ENCODE assay signal across 18 cellular contexts in the genomic region with DNA sequence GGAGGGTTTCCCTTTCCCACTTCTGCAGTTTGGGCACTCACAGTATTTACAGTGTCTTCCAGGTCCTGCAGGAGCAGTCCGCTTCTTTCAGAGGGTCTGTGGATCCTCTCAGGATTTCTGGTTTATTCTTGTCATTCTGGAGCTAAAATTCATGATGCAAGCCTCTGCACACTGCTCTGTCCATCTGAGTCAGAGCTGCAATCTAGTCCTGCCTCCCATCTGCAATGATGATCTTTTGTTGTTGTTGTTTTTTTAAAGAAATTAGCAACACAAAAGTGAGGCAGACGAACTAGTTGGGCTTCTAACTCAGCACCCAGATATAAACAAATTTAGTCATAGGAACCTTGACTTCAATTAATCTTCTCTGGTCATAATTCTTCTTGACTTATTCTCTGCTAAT.
DNase-seq lines count a peak whose midpoint lies in the region; ATAC-seq, FAIRE-seq and TF ChIP-seq lines count a peak whose summit lies in the region.
"Had no signal": no experiment of that assay in that cellular context is flagged by ENCODE, and none has a peak within 500 bp of the region (broad histone marks: within the 10 kb centered on the region; RNA-seq: fewer than 3 reads in every experiment).

No MANE protein-coding gene starts in this region.

- H3K27ac ChIP-seq in BLaER1 treated with 17β-estradiol and CSF1 and Interleukin-3, amounts not matched to agents 10 nM and 100 nM: peak overlapping the region in 4 of 11 experiments; percentile 60 to 74 (median 65); a peak in 5 of 22 replicates
- H3K27ac ChIP-seq in HUES64 (ENCODE audit: low read depth, low read length) (peak overlapping the region; percentile 44; the same call in 1 of the 2 replicates), lower lobe of right lung (no peak overlapping the region)
- H3K27ac ChIP-seq: neutrophil had no signal

- H4K20me1 ChIP-seq in BLaER1 treated with 17β-estradiol and CSF1 and Interleukin-3, amounts not matched to agents 10 nM and 100 nM: no peaks in the 10 kb centered on the region

- H3K4me1 ChIP-seq in BLaER1 treated with 17β-estradiol and CSF1 and Interleukin-3, amounts not matched to agents 10 nM and 100 nM: peaks cover 0 to 20% (median 16%) of the 10 kb centered on the region in 10 experiments; a peak in 18 of 20 replicates
- H3K4me1 ChIP-seq in HUES64 (ENCODE audit: insufficient read depth, low read length): peaks cover 8% of the 10 kb centered on the region; the same call in 1 of the 2 replicates
- H3K4me1 ChIP-seq in lower lobe of right lung: no peaks in the 10 kb centered on the region
- H3K4me1 ChIP-seq: HAP-1 had no signal

- no peak for ATAC-seq in naive B cell (ENCODE audit: low read depth in 2 of 2)
- no peak for ATAC-seq in GM18505 (IDR thresholded peaks at IDR 0.05; ENCODE audit: unreplicated experiment)
- no peak for ATAC-seq in lower lobe of right lung
- ATAC-seq: activated T-cell treated with anti-CD3 and anti-CD28 coated beads, Interleukin-2, amount 50 U/mL, for 4 hours had no signal

- H3K4me2 ChIP-seq in BLaER1 treated with 17β-estradiol and CSF1 and Interleukin-3, amounts not matched to agents 10 nM and 100 nM: peak overlapping the region in 8 of 11 experiments; percentile 33 to 73 (median 66); a peak in 13 of 22 replicates

- no peak overlapping the region for H3K9ac ChIP-seq in BLaER1 treated with 17β-estradiol and CSF1 and Interleukin-3, amounts not matched to agents 10 nM and 100 nM
- no peak overlapping the region for H3K9ac ChIP-seq in HUES64 (ENCODE audit: low read depth, low read length)

- H3K9me3 Mint-ChIP-seq in naive B cell: peaks cover 0 to 22% (median 12%) of the 10 kb centered on the region in 7 donors

- no peaks in the 10 kb centered on the region; a peak in 1 of 22 replicates for H3K36me3 ChIP-seq in BLaER1 treated with 17β-estradiol and CSF1 and Interleukin-3, amounts not matched to agents 10 nM and 100 nM
- H3K36me3 ChIP-seq in HUES64 (ENCODE audit: insufficient read depth, low read length): no peaks in the 10 kb centered on the region
- no peaks in the 10 kb centered on the region for H3K36me3 ChIP-seq in bronchial epithelial cell (ENCODE audit: control insufficient read depth, insufficient read depth, low read length)
- no peaks in the 10 kb centered on the region for H3K36me3 ChIP-seq in lower lobe of right lung
- H3K36me3 ChIP-seq: HAP-1, MG63, neutrophil had no signal

- H3K36me3 Mint-ChIP-seq in naive B cell: peaks cover 0 to 6% of the 10 kb centered on the region in 2 donors

- no peaks in the 10 kb centered on the region for H3K27me3 Mint-ChIP-seq in naive B cell

- peaks cover 26 to 54% (median 45%) of the 10 kb centered on the region in 11 experiments for H3K9me3 ChIP-seq in BLaER1 treated with 17β-estradiol and CSF1 and Interleukin-3, amounts not matched to agents 10 nM and 100 nM (replicated peaks in 1 of 11)
- H3K9me3 ChIP-seq in HUES64 (ENCODE audit: insufficient read depth, low read depth, low read length) (peaks cover 13% of the 10 kb centered on the region; the same call in 1 of the 2 replicates), lower lobe of right lung (no peaks in the 10 kb centered on the region)
- H3K9me3 ChIP-seq: HAP-1, MG63, neutrophil had no signal

- no peak overlapping the region for H3K4me3 ChIP-seq in BLaER1 treated with 17β-estradiol and CSF1 and Interleukin-3, amounts not matched to agents 10 nM and 100 nM
- no peak overlapping the region for H3K4me3 ChIP-seq in HUES64 (ENCODE audit: low read length)
- H3K4me3 ChIP-seq in bronchial epithelial cell (ENCODE audit: low read depth, low read length): no peak overlapping the region
- no peak overlapping the region for H3K4me3 ChIP-seq in lower lobe of right lung
- H3K4me3 ChIP-seq: HAP-1, MG63 had no signal

- FAIRE-seq in bronchial epithelial cell (lab: Jason Lieb, UNC): peak; percentile 36
- no peak for FAIRE-seq in frontal cortex (lab: Jason Lieb, UNC)
- FAIRE-seq: RCC 7860, TTC549 had no signal

- peak; percentile 65 for DNase-seq in bronchial epithelial cell (ENCODE audit: low read depth)
- DNase-seq in naive B cell: no peak
- DNase-seq in lower lobe of right lung: no peak
- no peak for DNase-seq in frontal cortex (ENCODE audit: low spot score in 2 of 2)
- no peak for DNase-seq in A172 (ENCODE audit: low spot score)
- DNase-seq: activated T-cell treated with anti-CD3 and anti-CD28 coated beads, Interleukin-2, amount 50 U/mL, for 4 hours; cerebellar nuclear complex; MG63; NCI-H1930; NCI-H82 had no signal

- no peak for TF ChIP-seq POLR2A in GM18505 (IDR thresholded peaks at IDR 0.05; ENCODE audit: borderline replicate concordance, extremely low read depth, insufficient read depth, insufficient read length)

- no peaks in the 10 kb centered on the region for H3K27me3 ChIP-seq in BLaER1 treated with 17β-estradiol and CSF1 and Interleukin-3, amounts not matched to agents 10 nM and 100 nM
- H3K27me3 ChIP-seq in HUES64 (ENCODE audit: insufficient read depth, low read length): no peaks in the 10 kb centered on the region
- no peaks in the 10 kb centered on the region for H3K27me3 ChIP-seq in bronchial epithelial cell (ENCODE audit: control insufficient read depth, insufficient read depth, low read length)
- H3K27me3 ChIP-seq in lower lobe of right lung (ENCODE audit: low read depth): no peaks in the 10 kb centered on the region
- H3K27me3 ChIP-seq: MG63, neutrophil had no signal

- intact Hi-C loops in lower lobe of right lung (cut with DNase I): no loop called here

- H3K4me3 Mint-ChIP-seq in naive B cell: peak overlapping the region in 5 of 8 donors; percentile 1 to 78 (median 61)
- H3K4me3 Mint-ChIP-seq: activated T-cell treated with anti-CD3 and anti-CD28 coated beads, Interleukin-2, amount 50 U/mL, for 4 hours; endodermal cell had no signal

- TF ChIP-seq CTCF in bronchial epithelial cell (IDR thresholded peaks at IDR 0.05; ENCODE audit: insufficient read depth, low read length, severe bottlenecking): no peak
- no peak for TF ChIP-seq CTCF in lower lobe of right lung (IDR thresholded peaks at IDR 0.05)

- peaks cover 31 to 57% (median 48%) of the 10 kb centered on the region in 3 donors for H3K4me1 Mint-ChIP-seq in naive B cell
- H3K4me1 Mint-ChIP-seq: endodermal cell had no signal

- H3K27ac Mint-ChIP-seq in naive B cell: peak overlapping the region in 3 of 6 donors; percentile 29 to 81 (median 62)
- H3K27ac Mint-ChIP-seq: endodermal cell had no signal

- WGBS in HUES64: 73% methylated on average over 2 of the region's 2 CpGs
